12 cellular contexts compared by ENCODE assay signal in the genomic region with DNA sequence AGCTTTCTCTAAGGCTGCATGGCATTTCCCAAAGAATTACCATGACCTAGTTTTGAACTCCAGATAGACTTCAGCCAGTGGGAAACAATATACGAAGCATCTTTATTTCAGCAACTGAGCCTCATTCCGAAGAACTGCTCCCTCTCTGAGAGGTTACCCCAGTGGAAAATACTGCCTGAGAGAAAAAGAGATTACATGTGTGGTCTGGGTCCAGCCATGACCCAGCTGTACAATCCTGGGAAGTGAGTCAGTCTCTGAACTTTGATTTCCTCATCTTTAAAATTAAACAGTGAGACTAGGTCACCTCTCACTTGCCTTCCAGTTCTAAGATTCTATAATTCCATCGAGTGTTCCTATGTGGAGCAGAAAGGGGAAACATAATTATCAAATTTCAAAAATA. TPM values are rescaled to one million over a fixed set of nuclear protein-coding genes. Genes with fewer than 3 reads are reported as not detected.
DNase-seq lines count a peak whose midpoint lies in the region; ATAC-seq and TF ChIP-seq lines count a peak whose summit lies in the region.
"Had no signal": no experiment of that assay in that cellular context is flagged by ENCODE, and none has a peak within 500 bp of the region (broad histone marks: within the 10 kb centered on the region; RNA-seq: fewer than 3 reads in every experiment).

No MANE protein-coding gene starts in this region.

- H3K36me3 ChIP-seq in BJ (ENCODE audit: control insufficient read depth, insufficient read depth, low read length) (no peaks in the 10 kb centered on the region), SJSA1 (no peaks in the 10 kb centered on the region)
- H3K36me3 ChIP-seq: neutrophil had no signal

- ATAC-seq in GM18858 (IDR thresholded peaks at IDR 0.05; ENCODE audit: unreplicated experiment): no peak
- no peak for ATAC-seq in HG03442 (IDR thresholded peaks at IDR 0.05; ENCODE audit: unreplicated experiment)
- ATAC-seq in HG03460 (IDR thresholded peaks at IDR 0.05; ENCODE audit: unreplicated experiment): no peak
- ATAC-seq: CD8-positive, alpha-beta T cell had no signal

- DNase-seq in BJ (ENCODE audit: low read depth) (peak; percentile 38), SJSA1 (ENCODE audit: low read depth in 1 of 2, low spot score in 2 of 2) (peak; percentile 51 to 73), fibroblast of the conjunctiva (ENCODE audit: low read depth) (peak; percentile 33), osteocyte (ENCODE audit: extremely low spot score, unreplicated experiment) (no peak), KG1 (lab: John Stamatoyannopoulos, UW) (no peak)
- DNase-seq: CD8-positive, alpha-beta T cell; central memory CD4-positive, alpha-beta T cell; NCI-H510A treated with DMSO at 0.1 percent for 48 hours had no signal

- H3K27ac Mint-ChIP-seq in osteocyte (ENCODE audit: unreplicated experiment): peak overlapping the region; percentile 50
- H3K27ac Mint-ChIP-seq: CD8-positive, alpha-beta T cell had no signal

- CTCF ChIA-PET in BJ (lab: Yijun Ruan, JAX): no interaction called here

- no peaks in the 10 kb centered on the region for H3K27me3 Mint-ChIP-seq in osteocyte (ENCODE audit: unreplicated experiment)

- H3K9me3 Mint-ChIP-seq in osteocyte (ENCODE audit: unreplicated experiment): no peaks in the 10 kb centered on the region
- H3K9me3 Mint-ChIP-seq: CD8-positive, alpha-beta T cell had no signal

- H3K27me3 ChIP-seq in BJ (ENCODE audit: control insufficient read depth, insufficient read depth, low read length) (no peaks in the 10 kb centered on the region), SJSA1 (replicated peaks) (no peaks in the 10 kb centered on the region)
- H3K27me3 ChIP-seq: neutrophil had no signal

- peaks cover 22% of the 10 kb centered on the region for H3K4me1 Mint-ChIP-seq in osteocyte (ENCODE audit: unreplicated experiment)

- H3K4me3 Mint-ChIP-seq in osteocyte (ENCODE audit: unreplicated experiment): no peak overlapping the region
- H3K4me3 Mint-ChIP-seq: CD8-positive, alpha-beta T cell had no signal

- no peaks in the 10 kb centered on the region for H3K36me3 Mint-ChIP-seq in osteocyte (ENCODE audit: unreplicated experiment)

- peaks cover 18% of the 10 kb centered on the region for H3K4me1 ChIP-seq in SJSA1 (replicated peaks)

- TF ChIP-seq CTCF in BJ (IDR thresholded peaks at IDR 0.05; ENCODE audit: insufficient read depth, low read depth, low read length): no peak
- no peak for TF ChIP-seq CTCF in osteocyte (IDR thresholded peaks at IDR 0.05)

- H3K4me3 ChIP-seq in BJ (ENCODE audit: low read depth, low read length) (no peak overlapping the region), SJSA1 (no peak overlapping the region)

- POLR2A ChIA-PET in BJ (lab: Charles Lee): interaction anchor here (0.7 kb wide), 1 partner anchor 15 kb away, joined by 3 read pairs; no protein-coding TSS in a partner anchor

- H3K27ac ChIP-seq in SJSA1: peak overlapping the region; percentile 45
- H3K27ac ChIP-seq: neutrophil had no signal

- no peaks in the 10 kb centered on the region for H3K9me3 ChIP-seq in SJSA1 (replicated peaks)
- H3K9me3 ChIP-seq: neutrophil had no signal

RNA-seq across cellular contexts. Expression of a gene that starts 42.4 kb away (rescaled TPM):
- polyA plus RNA-seq in BJ (2011; rRNA removed): 2.1 and 3.9 TPM in 2 replicates
- polyA minus RNA-seq in BJ (2011; rRNA and poly(A)+ RNA removed): 2.5 and 3.6 TPM in 2 replicates
- 0.16 and 0.47 TPM in 2 replicates for total RNA-seq in SJSA1 (2014; rRNA removed; shearing (Covaris generic))
- 11.5 and 15.5 TPM in 2 replicates for total RNA-seq in osteocyte

Comparison
In these comparisons a context has a peak if more than half of its experiments do, and no peak if none do; other contexts are left out.
1. DNase-seq: peak in BJ (single experiment), SJSA1 (2 of 2) and fibroblast of the conjunctiva (single experiment); none in osteocyte (single experiment) and KG1 (single experiment).